1 cellular context compared by ENCODE assay signal in genomic region chr14:68089146-68089715, GRCh38.
TF ChIP-seq lines count a peak whose summit lies in the region.

No MANE protein-coding gene starts in this region.

TF ChIP-seq in HEK293, 187 proteins besides CTCF, POLR2A, EP300 and RAD21 (continued from another document and continues in another):
- no peak for TF ChIP-seq PRDM2 (tag by site-specific recombination; IDR thresholded peaks at IDR 0.05; ENCODE audit: borderline replicate concordance)
- peak; percentile 76 for TF ChIP-seq ZNF423 (tag by site-specific recombination; IDR thresholded peaks at IDR 0.05)
- TF ChIP-seq EGR2 (tag by site-specific recombination; IDR thresholded peaks at IDR 0.05; ENCODE audit: low read depth), result no peak
- peak; percentile 52; the same call in 1 of the 2 replicates for TF ChIP-seq PRDM4 (tag by site-specific recombination; IDR thresholded peaks at IDR 0.05)
- peak; percentile 53; the same call in 1 of the 2 replicates for TF ChIP-seq ZNF18 (tag by site-specific recombination; IDR thresholded peaks at IDR 0.05)
- TF ChIP-seq PBX3 (CRISPR knock-in tag; IDR thresholded peaks at IDR 0.05), result no peak
- no peak for TF ChIP-seq INSM2 (tag by site-specific recombination; IDR thresholded peaks at IDR 0.05)
- no peak for TF ChIP-seq ZNF239 (tag by site-specific recombination; IDR thresholded peaks at IDR 0.05)
- TF ChIP-seq ZNF658 (tag by site-specific recombination; IDR thresholded peaks at IDR 0.05), result no peak
- no peak for TF ChIP-seq AEBP2 (tag by site-specific recombination; IDR thresholded peaks at IDR 0.05; ENCODE audit: borderline replicate concordance)
- no peak for TF ChIP-seq KLF16 (tag by site-specific recombination; IDR thresholded peaks at IDR 0.05)
- no peak for TF ChIP-seq ZNF23 (tag by site-specific recombination; IDR thresholded peaks at IDR 0.05; ENCODE audit: borderline replicate concordance)
- TF ChIP-seq ZBTB11 (tag by site-specific recombination; conservative IDR thresholded peaks at IDR 0.05; ENCODE audit: low read depth), result peak; percentile 19; the same call in 1 of the 2 replicates
- 0 out of 2 replicates have a peak, but pooled peaks have one; percentile 19 for TF ChIP-seq GLI2 (tag by site-specific recombination; IDR thresholded peaks at IDR 0.05; ENCODE audit: borderline replicate concordance, low read depth)
- peak; percentile 26; the same call in 1 of the 2 replicates for TF ChIP-seq ZBTB44 (tag by site-specific recombination; IDR thresholded peaks at IDR 0.05)
- TF ChIP-seq ZNF341 (tag by site-specific recombination; IDR thresholded peaks at IDR 0.05; ENCODE audit: low read depth), result no peak
- TF ChIP-seq ZNF223 (tag by site-specific recombination; IDR thresholded peaks at IDR 0.05), result peak; percentile 91
- 0 out of 2 replicates have a peak, but pooled peaks have one; percentile 31 for TF ChIP-seq MZF1 (tag by site-specific recombination; IDR thresholded peaks at IDR 0.05; ENCODE audit: borderline replicate concordance)
- 0 out of 2 replicates have a peak, but pooled peaks have one; percentile 11 for TF ChIP-seq WT1 (tag by site-specific recombination; IDR thresholded peaks at IDR 0.05)
- no peak for TF ChIP-seq ZNF626 (tag by site-specific recombination; IDR thresholded peaks at IDR 0.05)
- no peak for TF ChIP-seq KLF1 (tag by site-specific recombination; IDR thresholded peaks at IDR 0.05)
- no peak; the same call in none of the 2 replicates for TF ChIP-seq ZNF768 (tag by site-specific recombination; IDR thresholded peaks at IDR 0.05)
- TF ChIP-seq ZNF2 (tag by site-specific recombination; IDR thresholded peaks at IDR 0.05), result no peak
- no peak for TF ChIP-seq ZNF266 (tag by site-specific recombination; IDR thresholded peaks at IDR 0.05; ENCODE audit: low read depth)
- no peak for TF ChIP-seq SALL2 (tag by site-specific recombination; IDR thresholded peaks at IDR 0.05; ENCODE audit: borderline replicate concordance)
- TF ChIP-seq SP7 (tag by site-specific recombination; IDR thresholded peaks at IDR 0.05), result peak; percentile 80; the same call in 1 of the 2 replicates
- TF ChIP-seq TRIM28 (IDR thresholded peaks at IDR 0.05; ENCODE audit: borderline replicate concordance, low read length), result peak; percentile 50; the same call in 1 of the 2 replicates
- TF ChIP-seq ZNF529 (tag by site-specific recombination; IDR thresholded peaks at IDR 0.05; ENCODE audit: insufficient replicate concordance), result no peak
- no peak for TF ChIP-seq ZNF639 (tag by site-specific recombination; IDR thresholded peaks at IDR 0.05)
- TF ChIP-seq OVOL3 (tag by site-specific recombination; IDR thresholded peaks at IDR 0.05), result no peak
- TF ChIP-seq ZNF660 (tag by site-specific recombination; IDR thresholded peaks at IDR 0.05), result 0 out of 2 replicates have a peak, but pooled peaks have one; percentile 26
- TF ChIP-seq ZNF133 (tag by site-specific recombination; IDR thresholded peaks at IDR 0.05), result no peak
